Comparison of ENCODE assay signal across 8 cellular contexts in genomic region chr14:21096889-21097615, GRCh38. TPM values are rescaled to one million over a fixed set of nuclear protein-coding genes. Genes with fewer than 3 reads are reported as not detected.
DNase-seq lines count a peak whose midpoint lies in the region; ATAC-seq and TF ChIP-seq lines count a peak whose summit lies in the region.

No MANE protein-coding gene starts in this region.

- no peaks in the 10 kb centered on the region for H3K9me2 ChIP-seq in Loucy (replicated peaks; ENCODE audit: low read depth, low read length)

- TF ChIP-seq CTCF in BE2C (IDR thresholded peaks at IDR 0.05; ENCODE audit: low read depth, low read length) (no peak), Loucy (conservative IDR thresholded peaks at IDR 0.05; ENCODE audit: low read length) (no peak), dorsolateral prefrontal cortex (IDR thresholded peaks at IDR 0.05 in 54 of 56, conservative IDR thresholded peaks at IDR 0.05 in 2 of 56; ENCODE audit: low read depth in 1 of 56, partially characterized antibody in 56 of 56) (no peak), nephron progenitor cell (IDR thresholded peaks at IDR 0.05) (no peak)

- peaks cover 17% of the 10 kb centered on the region for H3K36me3 Mint-ChIP-seq in nephron progenitor cell (ENCODE audit: low read depth)

- H3K9me3 Mint-ChIP-seq in nephron progenitor cell, result no peaks in the 10 kb centered on the region

- peak overlapping the region; percentile 90 for H3K4me3 Mint-ChIP-seq in nephron progenitor cell

- intact Hi-C loops in dorsolateral prefrontal cortex (cut with DNase I), result loop anchor here in 1 of 2 donors (5.0 kb wide), 1 partner anchor 415 kb away; the partner anchor contains the start of gene RNASE4

- H3K4me1 ChIP-seq in BE2C (peaks cover 37% of the 10 kb centered on the region), Loucy (ENCODE audit: insufficient read depth, low read length, poor library complexity, severe bottlenecking) (peaks cover 20% of the 10 kb centered on the region)

- H3K27me3 ChIP-seq in BE2C (no peaks in the 10 kb centered on the region), Loucy (ENCODE audit: insufficient read depth, low read length, poor library complexity, severe bottlenecking) (no peaks in the 10 kb centered on the region), dorsolateral prefrontal cortex (no peaks in the 10 kb centered on the region)

- H3F3A ChIP-seq in Loucy (ENCODE audit: low read depth), result peaks cover 23% of the 10 kb centered on the region

- DNase-seq in BE2C (no peak), dorsolateral prefrontal cortex (no peak), nephron progenitor cell (no peak), cortex of kidney (lab: John Stamatoyannopoulos, UW) (no peak)
- no peak for DNase-seq in stimulated activated CD4-positive, alpha-beta T cell treated with anti-CD3 and anti-CD28 coated beads, Interleukin-2, amount 100 ng/mL, for 48 hours

- H3K36me3 ChIP-seq in BE2C, result peaks cover 8% of the 10 kb centered on the region
- no peaks in the 10 kb centered on the region for H3K36me3 ChIP-seq in Loucy (ENCODE audit: insufficient read depth, low read length)

- peak overlapping the region; percentile 31 for H3K4me2 ChIP-seq in Loucy (ENCODE audit: low read depth, low read length, poor library complexity, severe bottlenecking)

- peak overlapping the region in 58 of 59 donors; percentile 29 to 95 (median 84) for H3K27ac ChIP-seq in dorsolateral prefrontal cortex

- peak overlapping the region; percentile 30; the same call in 1 of the 2 replicates for H3K4me3 ChIP-seq in BE2C (ENCODE audit: low read depth, low read length)
- peak overlapping the region; percentile 50 for H3K4me3 ChIP-seq in Loucy (ENCODE audit: low read length, poor library complexity, severe bottlenecking)
- peak overlapping the region in 50 of 59 donors; percentile 6 to 77 (median 49) for H3K4me3 ChIP-seq in dorsolateral prefrontal cortex

- no peaks in the 10 kb centered on the region; the same call in 1 of the 2 replicates for H3K79me2 ChIP-seq in Loucy (ENCODE audit: insufficient read depth, low read length)

- H3K27me3 Mint-ChIP-seq in nephron progenitor cell (ENCODE audit: low read depth, poor library complexity), result no peaks in the 10 kb centered on the region

- no peaks in the 10 kb centered on the region for H3K9me3 ChIP-seq in BE2C
- no peaks in the 10 kb centered on the region for H3K9me3 ChIP-seq in Loucy (ENCODE audit: insufficient read depth, low read depth, low read length)

- H2AFZ ChIP-seq in Loucy (ENCODE audit: low read length), result no peak overlapping the region

- ATAC-seq in HG03571 (IDR thresholded peaks at IDR 0.05; ENCODE audit: unreplicated experiment), result no peak
- ATAC-seq in GM18517 (IDR thresholded peaks at IDR 0.05; ENCODE audit: unreplicated experiment), result no peak

- H3K27ac Mint-ChIP-seq in nephron progenitor cell, result peak overlapping the region; percentile 63

- peaks cover 84% of the 10 kb centered on the region for H3K4me1 Mint-ChIP-seq in nephron progenitor cell

- peak overlapping the region; percentile 27 for H3K9ac ChIP-seq in Loucy (ENCODE audit: low read depth, low read length, poor library complexity, severe bottlenecking)

- no peaks in the 10 kb centered on the region for H4K20me1 ChIP-seq in Loucy (ENCODE audit: insufficient read depth, low read length, poor library complexity, severe bottlenecking)

RNA-seq across cellular contexts. Expression of gene ZNF219, which starts 1.4 kb away (rescaled TPM):
- polyA plus RNA-seq in BE2C (2012; ENCODE audit: insufficient read depth, insufficient read length, low read depth), result 78.8 TPM
- 10 to 100 TPM; 12.5 to 59.8 (median 25.2) TPM for total RNA-seq in dorsolateral prefrontal cortex

RNA-seq across cellular contexts. Expression of gene TMEM253, which starts 3.8 kb away (rescaled TPM):
- polyA plus RNA-seq in BE2C (2012; ENCODE audit: insufficient read depth, insufficient read length, low read depth), result 4.6 TPM
- 1 to 10 TPM in 14 of 120 experiments, under 1 TPM in 40, not detected in 66; 0.30 to 5.4 (median 0.64) TPM for total RNA-seq in dorsolateral prefrontal cortex

RNA-seq across cellular contexts. Expression of gene ARHGEF40, which starts 26.9 kb away (rescaled TPM):
- 41.9 TPM for polyA plus RNA-seq in BE2C (2012; ENCODE audit: insufficient read depth, insufficient read length, low read depth)
- 10 to 100 TPM; 14.5 to 65.9 (median 29.4) TPM for total RNA-seq in dorsolateral prefrontal cortex

RNA-seq across cellular contexts. Expression of gene RNASE8, which starts 39.4 kb away (rescaled TPM):
- not detected for polyA plus RNA-seq in BE2C (2012; ENCODE audit: insufficient read depth, insufficient read length, low read depth)
- total RNA-seq in dorsolateral prefrontal cortex, result not detected

RNA-seq across cellular contexts. Expression of gene RNASE7, which starts 54.9 kb away (rescaled TPM):
- polyA plus RNA-seq in BE2C (2012; ENCODE audit: insufficient read depth, insufficient read length, low read depth), result not detected
- total RNA-seq in dorsolateral prefrontal cortex, result under 1 TPM in 2 of 120 experiments, not detected in 118; 0.53 to 0.96 TPM
